Comparison of ENCODE assay signal across 8 cellular contexts in the genomic region with DNA sequence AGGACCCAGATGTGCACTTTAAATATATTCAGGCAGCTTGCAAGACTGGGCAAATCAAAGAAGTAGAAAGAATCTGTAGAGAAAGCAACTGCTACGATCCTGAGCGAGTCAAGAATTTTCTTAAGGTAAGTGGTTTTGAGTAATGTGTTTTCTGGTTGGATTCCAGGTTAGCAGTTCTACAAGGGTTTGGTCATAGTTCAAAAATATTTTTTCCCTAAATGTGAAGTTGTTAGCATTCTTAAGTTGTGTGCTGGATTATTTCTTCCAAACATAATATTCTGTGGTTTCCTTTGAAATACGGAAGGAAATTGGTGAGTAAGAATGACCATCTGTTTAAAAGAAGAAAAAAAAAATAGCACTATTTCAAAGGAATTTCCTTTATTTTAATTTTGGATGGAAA. TPM values are rescaled to one million over a fixed set of nuclear protein-coding genes. Genes with fewer than 3 reads are reported as not detected.
DNase-seq lines count a peak whose midpoint lies in the region; ATAC-seq and TF ChIP-seq lines count a peak whose summit lies in the region.

No MANE protein-coding gene starts in this region.

- no peaks in the 10 kb centered on the region for H3K27me3 Mint-ChIP-seq in activated T-helper 17 cell treated with anti-CD3 and anti-CD28 coated beads, Interleukin-2, amount 50 U/mL, for 72 hours

- no TSS peak for BruUV-seq in A673 (replicated peaks; lab: Mats Ljungman, UMichigan)
- BruUV-seq in HCT116 (replicated peaks; lab: Mats Ljungman, UMichigan), result no TSS peak

- H3K36me3 ChIP-seq in A673 (ENCODE audit: insufficient read depth, low read length, poor library complexity, severe bottlenecking) (peaks cover 92% of the 10 kb centered on the region), HCT116 (ENCODE audit: control insufficient read depth in 1 of 2, insufficient read depth in 2 of 2, low read length in 2 of 2) (peaks cover 66 to 79% of the 10 kb centered on the region in 2 experiments), gastrocnemius medialis (peaks cover 0 to 93% of the 10 kb centered on the region in 2 donors)

- H3K27ac ChIP-seq in A673 (ENCODE audit: low read depth, low read length, poor library complexity, severe bottlenecking) (no peak overlapping the region), HCT116 (ENCODE audit: low read depth, low read length) (peak overlapping the region; percentile 74; the same call in 1 of the 2 replicates), gastrocnemius medialis (no peak overlapping the region)

- H3K4me2 ChIP-seq in HCT116 (ENCODE audit: low read length), result peak overlapping the region; percentile 31

- TF ChIP-seq CTCF in A673 (conservative IDR thresholded peaks at IDR 0.05; ENCODE audit: low read depth, low read length), result no peak
- no peak for TF ChIP-seq CTCF in HCT116 (IDR thresholded peaks at IDR 0.05 in 2 of 3, conservative IDR thresholded peaks at IDR 0.05 in 1 of 3; ENCODE audit: borderline replicate concordance in 1 of 3, insufficient read depth in 1 of 3, low read depth in 2 of 3, low read length in 2 of 3)
- no peak for TF ChIP-seq CTCF in gastrocnemius medialis (IDR thresholded peaks at IDR 0.05 in 4 of 5, conservative IDR thresholded peaks at IDR 0.05 in 1 of 5)

- H3K4me3 ChIP-seq in A673 (ENCODE audit: low read depth, low read length, poor library complexity, severe bottlenecking) (no peak overlapping the region), HCT116 (replicated peaks in 1 of 2; ENCODE audit: low read depth in 1 of 2, low read length in 2 of 2) (no peak overlapping the region), gastrocnemius medialis (no peak overlapping the region)

- CTCF ChIA-PET in A673 (lab: Charles Lee) (no interaction called here), HCT116 (lab: Charles Lee) (no interaction called here)

- POLR2A ChIA-PET in A673 (lab: Charles Lee; ENCODE audit: low non-redundant PET) (no interaction called here), HCT116 (lab: Charles Lee) (no interaction called here)

- in situ Hi-C loops in gastrocnemius medialis (cut with MboI; ENCODE audit: low sequenced_read_pairs in 4 of 4), result loop anchor here in 2 of 4 donors (25.0 kb wide), 2 partner anchors 393 to 518 kb away; no protein-coding TSS in a partner anchor

- H3K9ac ChIP-seq in HCT116 (ENCODE audit: low read length), result no peak overlapping the region

- TF ChIP-seq POLR2A in HCT116 (IDR thresholded peaks at IDR 0.05; ENCODE audit: borderline replicate concordance, extremely low read depth, insufficient read depth, insufficient read length) (no peak), gastrocnemius medialis (IDR thresholded peaks at IDR 0.05) (no peak)

- ATAC-seq in HCT116 (peak; percentile 66), gastrocnemius medialis (no peak), GM21576 (IDR thresholded peaks at IDR 0.05; ENCODE audit: unreplicated experiment) (no peak)
- ATAC-seq in activated T-helper 17 cell treated with anti-CD3 and anti-CD28 coated beads, Interleukin-2, amount 50 U/mL, for 72 hours (replicated peaks), result peak; percentile 18

- peaks cover 96% of the 10 kb centered on the region for H3K79me2 ChIP-seq in HCT116 (ENCODE audit: insufficient read depth, low read length)

- peak; percentile 14 for DNase-seq in A673 (ENCODE audit: low spot score)
- peak; percentile 49 for DNase-seq in HCT116 (ENCODE audit: low read depth, low spot score)
- DNase-seq in hepatic stellate cell (ENCODE audit: low spot score), result peak; percentile 24
- DNase-seq in DMS153 (lab: John Stamatoyannopoulos, UW), result no peak
- no peak for DNase-seq in gastrocnemius medialis
- no peak for DNase-seq in islet precursor cell

- H3K27me3 ChIP-seq in A673 (replicated peaks; ENCODE audit: insufficient read depth, low read depth, low read length, poor library complexity), result no peaks in the 10 kb centered on the region
- H3K27me3 ChIP-seq in HCT116 (ENCODE audit: insufficient read depth, low read length), result no peaks in the 10 kb centered on the region
- no peaks in the 10 kb centered on the region for H3K27me3 ChIP-seq in gastrocnemius medialis

- TF ChIP-seq RAD21 in HCT116 (IDR thresholded peaks at IDR 0.05; ENCODE audit: low read depth), result no peak

- no peaks in the 10 kb centered on the region for H3K9me2 ChIP-seq in HCT116 (ENCODE audit: insufficient read depth)

- intact Hi-C loops in A673 (cut with micrococcal nuclease; ENCODE audit: unreplicated experiment) (no loop called here), HCT116 (cut with micrococcal nuclease) (no loop called here), gastrocnemius medialis (cut with DNase I; ENCODE audit: low total_unique reads) (no loop called here)

- no peaks in the 10 kb centered on the region for H3K9me3 ChIP-seq in A673 (ENCODE audit: low read depth, low read length, poor library complexity, severe bottlenecking)
- H3K9me3 ChIP-seq in HCT116 (ENCODE audit: control insufficient read depth in 1 of 2, insufficient read depth in 1 of 2, low read depth in 1 of 2, low read length in 2 of 2), result no peaks in the 10 kb centered on the region
- no peaks in the 10 kb centered on the region for H3K9me3 ChIP-seq in gastrocnemius medialis

- H3K4me1 Mint-ChIP-seq in activated T-helper 17 cell treated with anti-CD3 and anti-CD28 coated beads, Interleukin-2, amount 50 U/mL, for 72 hours, result peaks cover 14% of the 10 kb centered on the region

- RAD21 ChIA-PET in HCT116 (lab: Charles Lee; ENCODE audit: low non-redundant PET in 1 of 2, low total read pairs in 2 of 2, uncharacterized antibody in 2 of 2, unreplicated experiment in 2 of 2), result no interaction called here

- no peak overlapping the region for H2AFZ ChIP-seq in HCT116 (ENCODE audit: low read depth, low read length, poor library complexity, severe bottlenecking)

- H3K36me3 Mint-ChIP-seq in activated T-helper 17 cell treated with anti-CD3 and anti-CD28 coated beads, Interleukin-2, amount 50 U/mL, for 72 hours (ENCODE audit: low read depth), result peaks cover 97% of the 10 kb centered on the region

- peak overlapping the region; percentile 74 for H3K27ac Mint-ChIP-seq in activated T-helper 17 cell treated with anti-CD3 and anti-CD28 coated beads, Interleukin-2, amount 50 U/mL, for 72 hours

- H3K4me3 Mint-ChIP-seq in activated T-helper 17 cell treated with anti-CD3 and anti-CD28 coated beads, Interleukin-2, amount 50 U/mL, for 72 hours, result no peak overlapping the region

- no peaks in the 10 kb centered on the region for H3K4me1 ChIP-seq in A673 (ENCODE audit: insufficient read depth, low read length, poor library complexity, severe bottlenecking)
- peaks cover 25 to 50% of the 10 kb centered on the region in 2 experiments for H3K4me1 ChIP-seq in HCT116 (ENCODE audit: control insufficient read depth in 1 of 2, insufficient read depth in 2 of 2, low read length in 2 of 2)
- peaks cover 7 to 15% of the 10 kb centered on the region in 2 donors for H3K4me1 ChIP-seq in gastrocnemius medialis

- no peaks in the 10 kb centered on the region for H3K9me3 Mint-ChIP-seq in activated T-helper 17 cell treated with anti-CD3 and anti-CD28 coated beads, Interleukin-2, amount 50 U/mL, for 72 hours

- H4K20me1 ChIP-seq in HCT116 (ENCODE audit: insufficient read depth), result peaks cover 10% of the 10 kb centered on the region; the same call in 1 of the 2 replicates

TF ChIP-seq in HCT116, 20 proteins besides CTCF, POLR2A, EP300 and RAD21:
- TF ChIP-seq SRF (IDR thresholded peaks at IDR 0.05; ENCODE audit: low read depth) (no peak), POLR2AphosphoS5 (IDR thresholded peaks at IDR 0.05; ENCODE audit: low read depth, low read length) (no peak), SP1 (IDR thresholded peaks at IDR 0.05; ENCODE audit: low read depth) (0 out of 2 replicates have a peak, but pooled peaks have one; percentile 16), FOSL1 (IDR thresholded peaks at IDR 0.05; ENCODE audit: low read depth) (peak; percentile 60; the same call in 1 of the 2 replicates), EGR1 (IDR thresholded peaks at IDR 0.05; ENCODE audit: low read depth) (0 out of 2 replicates have a peak, but pooled peaks have one; percentile 4)

RNA-seq across cellular contexts. Expression of a gene that starts 38.4 kb away (rescaled TPM):
- total RNA-seq in A673 (2021), result 46.8 and 50.3 TPM in 2 replicates
- total RNA-seq in HCT116 (2021; ENCODE audit: unreplicated experiment), result 59.6 TPM
- 66.3 and 70.0 TPM in 2 replicates for polyA plus RNA-seq in HCT116 (2012)
- 10 to 100 TPM; 32.4 to 48.6 TPM for total RNA-seq in activated T-helper 17 cell treated with anti-CD3 and anti-CD28 coated beads, Interleukin-2, amount 50 U/mL, for 72 hours
- total RNA-seq in gastrocnemius medialis, result 10 to 100 TPM; 17.4 to 18.7 (median 18.1) TPM

RNA-seq across cellular contexts. Expression of a gene that starts 38.6 kb away (rescaled TPM):
- total RNA-seq in A673 (2021) (107 and 110 TPM in 2 replicates), HCT116 (2021; ENCODE audit: unreplicated experiment) (366 TPM), gastrocnemius medialis (10 to 100 TPM; 39.2 to 55.0 (median 48.4) TPM)
- 92.7 and 130 TPM in 2 replicates for polyA plus RNA-seq in HCT116 (2012)
- total RNA-seq in activated T-helper 17 cell treated with anti-CD3 and anti-CD28 coated beads, Interleukin-2, amount 50 U/mL, for 72 hours, result 100 to 1,000 TPM; 309 to 488 TPM

RNA-seq across cellular contexts. Expression of a gene that starts 49.1 kb away (rescaled TPM):
- 313 and 321 TPM in 2 replicates for total RNA-seq in A673 (2021)
- total RNA-seq in HCT116 (2021; ENCODE audit: unreplicated experiment), result 351 TPM
- polyA plus RNA-seq in HCT116 (2012), result 165 TPM in 2 replicates
- 100 to 1,000 TPM; 162 to 200 TPM for total RNA-seq in activated T-helper 17 cell treated with anti-CD3 and anti-CD28 coated beads, Interleukin-2, amount 50 U/mL, for 72 hours
- 100 to 1,000 TPM; 140 to 203 (median 172) TPM for total RNA-seq in gastrocnemius medialis

Comparison
In these comparisons a context has a peak if more than half of its experiments do, and no peak if none do; other contexts are left out.
1. DNase-seq: peak in A673 (single experiment), HCT116 (single experiment) and hepatic stellate cell (single experiment); none in DMS153 (single experiment), gastrocnemius medialis (0 of 2) and islet precursor cell (single experiment).
2. ATAC-seq: peak in HCT116 (single experiment) and activated T-helper 17 cell treated with anti-CD3 and anti-CD28 coated beads, Interleukin-2, amount 50 U/mL, for 72 hours (single experiment); none in gastrocnemius medialis (0 of 2) and GM21576 (single experiment).